8 cellular contexts compared by ENCODE assay signal in the genomic region with DNA sequence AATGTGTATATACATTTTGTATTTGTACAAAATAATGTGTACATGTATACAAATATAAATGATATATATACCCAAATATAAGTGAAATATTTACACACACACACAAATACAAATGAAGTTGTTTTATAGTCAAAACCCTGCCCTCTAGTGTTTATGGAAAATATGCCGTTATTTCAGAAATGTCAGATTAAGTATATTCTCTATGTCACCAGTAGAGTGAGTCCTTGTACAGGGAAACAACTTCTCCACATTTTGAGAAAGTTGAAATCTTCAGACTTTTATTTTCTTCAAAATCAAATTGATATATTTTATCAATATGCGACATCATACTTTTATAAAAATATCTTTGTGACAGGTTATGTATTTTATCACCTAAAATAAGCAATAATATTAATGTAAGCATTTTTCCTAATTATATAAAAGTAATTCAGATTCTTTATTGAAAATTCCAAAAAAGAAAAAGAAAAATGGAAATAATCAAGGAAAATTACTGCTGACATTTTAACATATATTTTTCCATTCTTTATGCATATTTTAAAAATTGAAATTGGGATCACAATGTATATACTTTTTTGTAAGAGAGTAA. TPM values are rescaled to one million over a fixed set of nuclear protein-coding genes. Genes with fewer than 3 reads are reported as not detected.
A peak's percentile ranks its signal among the peaks of the same experiment; 100 is the strongest.
DNase-seq lines count a peak whose midpoint lies in the region; ATAC-seq and TF ChIP-seq lines count a peak whose summit lies in the region.

No MANE protein-coding gene starts in this region.

- H3K4me1 Mint-ChIP-seq in activated naive CD8-positive, alpha-beta T cell treated with anti-CD3 and anti-CD28 coated beads, Interleukin-2, amount 10 ng/mL, durations not matched to agents 7 days and 5 days, result peaks cover 12% of the 10 kb centered on the region
- no peaks in the 10 kb centered on the region for H3K4me1 Mint-ChIP-seq in activated naive CD8-positive, alpha-beta T cell treated with anti-CD3 and anti-CD28 coated beads for 36 hours
- no peaks in the 10 kb centered on the region for H3K4me1 Mint-ChIP-seq in GM23338

- H3K4me3 ChIP-seq in GM23338, result no peak overlapping the region
- H3K4me3 ChIP-seq in Karpas-422 (ENCODE audit: low read length), result no peak overlapping the region
- no peak overlapping the region for H3K4me3 ChIP-seq in esophagus muscularis mucosa
- H3K4me3 ChIP-seq in ovary, result no peak overlapping the region

- no peak overlapping the region for H2AFZ ChIP-seq in GM23338
- H2AFZ ChIP-seq in Karpas-422 (ENCODE audit: low read length), result no peak overlapping the region

- no peaks in the 10 kb centered on the region for H3K27me3 Mint-ChIP-seq in activated naive CD8-positive, alpha-beta T cell treated with anti-CD3 and anti-CD28 coated beads, Interleukin-2, amount 10 ng/mL, durations not matched to agents 7 days and 5 days
- no peaks in the 10 kb centered on the region for H3K27me3 Mint-ChIP-seq in activated naive CD8-positive, alpha-beta T cell treated with anti-CD3 and anti-CD28 coated beads for 36 hours
- H3K27me3 Mint-ChIP-seq in GM23338 (ENCODE audit: insufficient read depth, low read depth, poor library complexity), result peaks cover 1% of the 10 kb centered on the region

- H3K9me2 ChIP-seq in GM23338 (ENCODE audit: insufficient read depth) (no peaks in the 10 kb centered on the region), Karpas-422 (replicated peaks; ENCODE audit: insufficient read depth, low read length) (no peaks in the 10 kb centered on the region)

- H3K79me2 ChIP-seq in GM23338 (replicated peaks; ENCODE audit: insufficient read depth) (peaks cover 7% of the 10 kb centered on the region; the same call in 1 of the 2 replicates), Karpas-422 (ENCODE audit: low read length) (peaks cover 52% of the 10 kb centered on the region)

- peaks cover 27% of the 10 kb centered on the region for H3K36me3 Mint-ChIP-seq in activated naive CD8-positive, alpha-beta T cell treated with anti-CD3 and anti-CD28 coated beads, Interleukin-2, amount 10 ng/mL, durations not matched to agents 7 days and 5 days
- peaks cover 25% of the 10 kb centered on the region for H3K36me3 Mint-ChIP-seq in activated naive CD8-positive, alpha-beta T cell treated with anti-CD3 and anti-CD28 coated beads for 36 hours
- peaks cover 44% of the 10 kb centered on the region for H3K36me3 Mint-ChIP-seq in GM23338 (ENCODE audit: low read depth)

- H4K20me1 ChIP-seq in GM23338 (replicated peaks; ENCODE audit: insufficient read depth) (peaks cover 3% of the 10 kb centered on the region; the same call in 1 of the 2 replicates), Karpas-422 (ENCODE audit: insufficient read depth, low read depth, low read length) (no peaks in the 10 kb centered on the region)

- TF ChIP-seq CTCF in GM23338 (conservative IDR thresholded peaks at IDR 0.05; ENCODE audit: low read depth in 2 of 2), result peak in 1 of 2 experiments; percentile 66; a peak in 3 of 4 replicates
- TF ChIP-seq CTCF in RWPE1 (conservative IDR thresholded peaks at IDR 0.05; ENCODE audit: low read depth), result peak; percentile 89
- TF ChIP-seq CTCF in esophagus muscularis mucosa (IDR thresholded peaks at IDR 0.05), result peak; percentile 72 to 82 (median 77)
- peak; percentile 60 to 78 (median 70) for TF ChIP-seq CTCF in ovary (IDR thresholded peaks at IDR 0.05)

- H3K36me3 ChIP-seq in GM23338 (ENCODE audit: insufficient read depth) (peaks cover 10% of the 10 kb centered on the region; the same call in 1 of the 2 replicates), Karpas-422 (ENCODE audit: insufficient read depth, low read length) (peaks cover 41% of the 10 kb centered on the region), esophagus muscularis mucosa (peaks cover 0 to 35% (median 23%) of the 10 kb centered on the region in 4 donors), ovary (no peaks in the 10 kb centered on the region)

- no peak for TF ChIP-seq EP300 in esophagus muscularis mucosa (IDR thresholded peaks at IDR 0.05)
- TF ChIP-seq EP300 in ovary (IDR thresholded peaks at IDR 0.05), result no peak

- POLR2A ChIA-PET in activated naive CD8-positive, alpha-beta T cell treated with anti-CD3 and anti-CD28 coated beads, Interleukin-2, amount 10 ng/mL, durations not matched to agents 7 days and 5 days (lab: Charles Lee), result no interaction called here
- POLR2A ChIA-PET in RWPE1 (lab: Yijun Ruan, JAX; ENCODE audit: low non-redundant PET), result no interaction called here

- H3K9ac ChIP-seq in Karpas-422 (ENCODE audit: low read length), result no peak overlapping the region

- CTCF ChIA-PET in RWPE1 (lab: Yijun Ruan, JAX), result interaction anchor here (0.6 to 0.7 kb wide), 2 partner anchors 88 to 158 kb away, joined by 3 to 7 read pairs; no protein-coding TSS in a partner anchor

- H3K27ac ChIP-seq in GM23338 (ENCODE audit: low read depth) (no peak overlapping the region), Karpas-422 (ENCODE audit: low read length) (no peak overlapping the region), RWPE1 (no peak overlapping the region), esophagus muscularis mucosa (replicated peaks in 1 of 4) (no peak overlapping the region), ovary (no peak overlapping the region)

- no peaks in the 10 kb centered on the region for H3F3A ChIP-seq in GM23338 (replicated peaks; ENCODE audit: low read depth)

- no peak overlapping the region for H3K27ac Mint-ChIP-seq in activated naive CD8-positive, alpha-beta T cell treated with anti-CD3 and anti-CD28 coated beads, Interleukin-2, amount 10 ng/mL, durations not matched to agents 7 days and 5 days
- no peak overlapping the region for H3K27ac Mint-ChIP-seq in activated naive CD8-positive, alpha-beta T cell treated with anti-CD3 and anti-CD28 coated beads for 36 hours
- no peak overlapping the region for H3K27ac Mint-ChIP-seq in GM23338

- no peak for DNase-seq in activated naive CD8-positive, alpha-beta T cell treated with anti-CD3 and anti-CD28 coated beads, Interleukin-2, amount 10 ng/mL, durations not matched to agents 7 days and 5 days
- DNase-seq in activated naive CD8-positive, alpha-beta T cell treated with anti-CD3 and anti-CD28 coated beads for 36 hours, result no peak
- peak; percentile 55 for DNase-seq in GM23338 (ENCODE audit: low spot score)
- peak; percentile 85 for DNase-seq in Karpas-422
- peak; percentile 51 for DNase-seq in RWPE1 (ENCODE audit: low spot score)
- DNase-seq in esophagus muscularis mucosa (ENCODE audit: extremely low spot score), result no peak
- no peak for DNase-seq in ovary
- no peak for DNase-seq in NCI-H128 (lab: John Stamatoyannopoulos, UW; ENCODE audit: unreplicated experiment)

- H3K9me3 ChIP-seq in Karpas-422 (ENCODE audit: low read length) (no peaks in the 10 kb centered on the region), esophagus muscularis mucosa (no peaks in the 10 kb centered on the region), ovary (peaks cover 0 to 7% of the 10 kb centered on the region in 2 donors)

- H3K27me3 ChIP-seq in GM23338 (ENCODE audit: insufficient read depth), result no peaks in the 10 kb centered on the region
- H3K27me3 ChIP-seq in Karpas-422 (ENCODE audit: low read length), result no peaks in the 10 kb centered on the region
- no peaks in the 10 kb centered on the region for H3K27me3 ChIP-seq in esophagus muscularis mucosa
- H3K27me3 ChIP-seq in ovary, result no peaks in the 10 kb centered on the region

- no peak for TF ChIP-seq POLR2A in esophagus muscularis mucosa (IDR thresholded peaks at IDR 0.05; ENCODE audit: low read depth)
- no peak for TF ChIP-seq POLR2A in ovary (IDR thresholded peaks at IDR 0.05)

- H3K4me1 ChIP-seq in GM23338 (ENCODE audit: insufficient read depth), result no peaks in the 10 kb centered on the region
- peaks cover 18% of the 10 kb centered on the region for H3K4me1 ChIP-seq in Karpas-422 (ENCODE audit: low read length)
- peaks cover 0 to 7% (median 2%) of the 10 kb centered on the region in 4 donors for H3K4me1 ChIP-seq in esophagus muscularis mucosa
- H3K4me1 ChIP-seq in ovary (ENCODE audit: insufficient read depth), result no peaks in the 10 kb centered on the region

- intact Hi-C loops in esophagus muscularis mucosa (cut with DNase I) (no loop called here), ovary (cut with DNase I) (loop anchor here in 1 of 4 donors (5.0 kb wide), 1 partner anchor 549 kb away; no protein-coding TSS in a partner anchor)

- H3K9me3 Mint-ChIP-seq in activated naive CD8-positive, alpha-beta T cell treated with anti-CD3 and anti-CD28 coated beads, Interleukin-2, amount 10 ng/mL, durations not matched to agents 7 days and 5 days, result no peaks in the 10 kb centered on the region
- no peaks in the 10 kb centered on the region for H3K9me3 Mint-ChIP-seq in activated naive CD8-positive, alpha-beta T cell treated with anti-CD3 and anti-CD28 coated beads for 36 hours
- H3K9me3 Mint-ChIP-seq in GM23338, result peaks cover 20% of the 10 kb centered on the region

- ATAC-seq in activated naive CD8-positive, alpha-beta T cell treated with anti-CD3 and anti-CD28 coated beads, Interleukin-2, amount 10 ng/mL, durations not matched to agents 7 days and 5 days (ENCODE audit: low read depth), result peak; percentile 54
- ATAC-seq in GM23338, result no peak

- 35% methylated on average over 2 of the region's 2 CpGs for WGBS in esophagus muscularis mucosa
- 30 to 34% (median 33%) methylated on average over 2 of the region's 2 CpGs for WGBS in ovary, 3 donors

- no peak overlapping the region for H3K4me3 Mint-ChIP-seq in activated naive CD8-positive, alpha-beta T cell treated with anti-CD3 and anti-CD28 coated beads, Interleukin-2, amount 10 ng/mL, durations not matched to agents 7 days and 5 days
- no peak overlapping the region for H3K4me3 Mint-ChIP-seq in activated naive CD8-positive, alpha-beta T cell treated with anti-CD3 and anti-CD28 coated beads for 36 hours
- no peak overlapping the region for H3K4me3 Mint-ChIP-seq in GM23338

- H3K4me2 ChIP-seq in GM23338, result no peak overlapping the region
- H3K4me2 ChIP-seq in Karpas-422 (ENCODE audit: low read depth, low read length, poor library complexity, severe bottlenecking), result no peak overlapping the region

RNA-seq across cellular contexts. Expression of a gene that starts 22.4 kb away (rescaled TPM):
- total RNA-seq in activated naive CD8-positive, alpha-beta T cell treated with anti-CD3 and anti-CD28 coated beads, Interleukin-2, amount 10 ng/mL, durations not matched to agents 7 days and 5 days, result 10 to 100 TPM; 37.0 to 38.5 TPM
- 10 to 100 TPM; 23.9 to 28.1 TPM for total RNA-seq in activated naive CD8-positive, alpha-beta T cell treated with anti-CD3 and anti-CD28 coated beads for 36 hours
- 43.5 and 65.4 TPM in 2 replicates for total RNA-seq in GM23338 (2014; rRNA removed; shearing (Covaris generic))
- 48.7 and 49.1 TPM in 2 replicates for polyA plus RNA-seq in GM23338 (2016; fragmentation: Nextera tagmentation; extraction: Ambion mirVana)
- total RNA-seq in Karpas-422 (2014; rRNA removed; shearing (Covaris generic); ENCODE audit: low replicate concordance), result 29.5 and 69.7 TPM in 2 replicates
- total RNA-seq in esophagus muscularis mucosa, result 10 to 100 TPM in 2 of 4 donors, 1 to 10 TPM in 2; 6.5 to 20.2 (median 12.8) TPM
- total RNA-seq in ovary, result 10 to 100 TPM; 11.1 to 38.6 (median 14.4) TPM
- polyA plus RNA-seq in ovary, result 10 to 100 TPM; 13.2 to 18.3 TPM

RNA-seq across cellular contexts. Expression of a gene that starts 23.6 kb away (rescaled TPM):
- total RNA-seq in activated naive CD8-positive, alpha-beta T cell treated with anti-CD3 and anti-CD28 coated beads, Interleukin-2, amount 10 ng/mL, durations not matched to agents 7 days and 5 days, result 100 to 1,000 TPM; 108 to 113 TPM
- total RNA-seq in activated naive CD8-positive, alpha-beta T cell treated with anti-CD3 and anti-CD28 coated beads for 36 hours, result 100 to 1,000 TPM; 148 to 154 TPM
- total RNA-seq in GM23338 (2014; rRNA removed; shearing (Covaris generic)), result 158 and 261 TPM in 2 replicates
- polyA plus RNA-seq in GM23338 (2016; fragmentation: Nextera tagmentation; extraction: Ambion mirVana) (194 and 254 TPM in 2 replicates), ovary (10 to 100 TPM; 27.5 to 33.4 TPM)
- 149 and 173 TPM in 2 replicates for total RNA-seq in Karpas-422 (2014; rRNA removed; shearing (Covaris generic); ENCODE audit: low replicate concordance)
- total RNA-seq in esophagus muscularis mucosa (10 to 100 TPM; 46.1 to 66.1 (median 53.2) TPM), ovary (10 to 100 TPM; 55.0 to 81.9 (median 64.9) TPM)

Comparison
In these comparisons a context has a peak if more than half of its experiments do, and no peak if none do; other contexts are left out.
1. DNase-seq: peak in GM23338 (single experiment), Karpas-422 (single experiment) and RWPE1 (single experiment); none in activated naive CD8-positive, alpha-beta T cell treated with anti-CD3 and anti-CD28 coated beads, Interleukin-2, amount 10 ng/mL, durations not matched to agents 7 days and 5 days (single experiment), activated naive CD8-positive, alpha-beta T cell treated with anti-CD3 and anti-CD28 coated beads for 36 hours (single experiment), esophagus muscularis mucosa (single experiment), ovary (0 of 5) and NCI-H128 (single experiment).